Comparison of ENCODE assay signal across 8 cellular contexts in genomic region chr2:47173986-47174730, GRCh38. TPM values are rescaled to one million over a fixed set of nuclear protein-coding genes. Genes with fewer than 3 reads are reported as not detected.
A peak's percentile ranks its signal among the peaks of the same experiment; 100 is the strongest.
DNase-seq lines count a peak whose midpoint lies in the region; ATAC-seq and TF ChIP-seq lines count a peak whose summit lies in the region.

No MANE protein-coding gene starts in this region.

- ATAC-seq in T-helper 17 cell (no peak), HG03196 (IDR thresholded peaks at IDR 0.05; ENCODE audit: unreplicated experiment) (no peak), GM19467 (IDR thresholded peaks at IDR 0.05; ENCODE audit: unreplicated experiment) (no peak), HG02981 (IDR thresholded peaks at IDR 0.05; ENCODE audit: unreplicated experiment) (no peak)

- no peak overlapping the region for H3T11ph ChIP-seq in H9 (ENCODE audit: low read length)

- TF ChIP-seq CTCF in H9 (conservative IDR thresholded peaks at IDR 0.05) (no peak), fibroblast of villous mesenchyme (IDR thresholded peaks at IDR 0.05; ENCODE audit: insufficient read depth, low read depth, low read length) (no peak)

- H3K36me3 ChIP-seq in skeletal muscle tissue (ENCODE audit: control insufficient read depth in 3 of 3, insufficient read depth in 3 of 3, low read length in 3 of 3), result peaks cover 0 to 3% (median 0%) of the 10 kb centered on the region in 3 donors

- no peak overlapping the region for H2BK15ac ChIP-seq in H9 (ENCODE audit: low read depth, low read length)

- peak overlapping the region; percentile 90 to 100 for H3K4me3 Mint-ChIP-seq in H9
- H3K4me3 Mint-ChIP-seq in T-helper 17 cell, result peak overlapping the region; percentile 96

- H3K36me3 Mint-ChIP-seq in H9 (ENCODE audit: insufficient read depth in 1 of 3, low read depth in 3 of 3) (peaks cover 15 to 34% (median 31%) of the 10 kb centered on the region in 3 experiments), T-helper 17 cell (ENCODE audit: low read depth) (peaks cover 7% of the 10 kb centered on the region)

- H3K18ac ChIP-seq in H9 (ENCODE audit: insufficient read length, low read depth, low read length), result no peak overlapping the region

- no CpG with 5 or more reads among the region's 9 CpGs for WGBS in H9 (ENCODE audit: extremely low coverage, insufficient read length, low lambda C conversion rate)

- H4K91ac ChIP-seq in H9 (ENCODE audit: insufficient read length, low read depth, low read length), result no peak overlapping the region

- H3K27ac Mint-ChIP-seq in H9 (peak overlapping the region in 1 of 3 experiments; percentile 31; a peak in 1 of 7 replicates), T-helper 17 cell (peak overlapping the region; percentile 99)

- H3K4me1 ChIP-seq in H9 (ENCODE audit: insufficient read depth, low read length) (peaks cover 13% of the 10 kb centered on the region; the same call in 1 of the 2 replicates), skeletal muscle tissue (ENCODE audit: control insufficient read depth in 3 of 3, insufficient read depth in 3 of 3, low read length in 3 of 3) (peaks cover 17 to 45% (median 28%) of the 10 kb centered on the region in 3 donors)

- no peak overlapping the region for H3K9ac ChIP-seq in H9 (ENCODE audit: extremely low read depth, insufficient read length, low read length)
- H3K9ac ChIP-seq in skeletal muscle tissue (ENCODE audit: low read depth in 1 of 3, low read length in 3 of 3), result peak overlapping the region; percentile 85 to 100 (median 98)

- no peaks in the 10 kb centered on the region for H4K20me1 ChIP-seq in H9 (ENCODE audit: control insufficient read depth, insufficient read depth, insufficient read length)

- no peak overlapping the region for H4K8ac ChIP-seq in H9 (replicated peaks; ENCODE audit: insufficient read length, low read depth, low read length)

- H3K79me2 ChIP-seq in H9 (ENCODE audit: insufficient read depth, low read length), result peaks cover 50% of the 10 kb centered on the region

- H3K27me3 ChIP-seq in H9 (ENCODE audit: insufficient read depth, low read length) (no peaks in the 10 kb centered on the region), skeletal muscle tissue (ENCODE audit: control insufficient read depth in 3 of 3, insufficient read depth in 3 of 3, low read length in 3 of 3) (no peaks in the 10 kb centered on the region)

- H3K27me3 Mint-ChIP-seq in H9 (ENCODE audit: low read depth) (peaks cover under 1% of the 10 kb centered on the region), T-helper 17 cell (peaks cover 7% of the 10 kb centered on the region)

- peaks cover 4 to 7% of the 10 kb centered on the region in 2 experiments; a peak in 4 of 5 replicates for H3K9me3 Mint-ChIP-seq in H9

- no peak for DNase-seq in H9
- DNase-seq in T-helper 17 cell, result no peak
- DNase-seq in fibroblast of villous mesenchyme (ENCODE audit: low read depth), result peak; percentile 34
- DNase-seq in HPDE6-E6E7 (ENCODE audit: extremely low spot score), result no peak

- H3K4me3 ChIP-seq in fibroblast of villous mesenchyme (ENCODE audit: low read depth, low read length) (peak overlapping the region; percentile 99), skeletal muscle tissue (ENCODE audit: low read length in 3 of 3) (peak overlapping the region; percentile 82 to 98 (median 92))

- no peak overlapping the region for H3K4ac ChIP-seq in H9 (ENCODE audit: low read depth, low read length)

- H2BK20ac ChIP-seq in H9 (ENCODE audit: low read depth, low read length, poor library complexity, severe bottlenecking), result no peak overlapping the region

- H4K5ac ChIP-seq in H9 (ENCODE audit: insufficient read length, low read depth, low read length), result no peak overlapping the region

- H3K56ac ChIP-seq in H9 (ENCODE audit: insufficient read length, low read depth, low read length), result no peak overlapping the region

- H3K27ac ChIP-seq in H9 (ENCODE audit: insufficient read length, low read depth, low read length) (no peak overlapping the region), skeletal muscle tissue (ENCODE audit: low read depth, low read length) (peak overlapping the region; percentile 100)

- no peak overlapping the region for H2BK120ac ChIP-seq in H9 (ENCODE audit: low read depth, low read length, poor library complexity, severe bottlenecking)

- no peaks in the 10 kb centered on the region for H3K79me1 ChIP-seq in H9 (ENCODE audit: insufficient read depth, low read depth, low read length, poor library complexity, severe bottlenecking)

- H3K9me3 ChIP-seq in H9 (ENCODE audit: control insufficient read depth, low read depth, low read length) (no peaks in the 10 kb centered on the region), T-helper 17 cell (ENCODE audit: control insufficient read depth, low read length, poor library complexity, severe bottlenecking) (no peaks in the 10 kb centered on the region), skeletal muscle tissue (ENCODE audit: control insufficient read depth in 3 of 3, low read length in 3 of 3) (no peaks in the 10 kb centered on the region)

- no peak overlapping the region for H2BK12ac ChIP-seq in H9 (ENCODE audit: insufficient read length, low read depth, low read length)

- no peak overlapping the region for H3K23ac ChIP-seq in H9 (ENCODE audit: insufficient read length, low read depth, low read length)

- no peak overlapping the region for H2AK5ac ChIP-seq in H9 (ENCODE audit: insufficient read length, low read length)

- peaks cover 13% of the 10 kb centered on the region for H3K23me2 ChIP-seq in H9 (ENCODE audit: insufficient read length, low read depth, low read length, poor library complexity, severe bottlenecking)

- H2BK5ac ChIP-seq in H9 (ENCODE audit: insufficient read length, low read length), result no peak overlapping the region

- no peak overlapping the region for H3K14ac ChIP-seq in H9 (ENCODE audit: insufficient read depth, low read length)

- peak overlapping the region; percentile 98 for H3K4me2 ChIP-seq in H9 (ENCODE audit: insufficient read depth, insufficient read length, low read length)

- no peak overlapping the region for H2AFZ ChIP-seq in H9 (ENCODE audit: low read length)

- H3K4me1 Mint-ChIP-seq in H9 (peaks cover 61 to 65% of the 10 kb centered on the region in 2 experiments), T-helper 17 cell (peaks cover 46% of the 10 kb centered on the region)

RNA-seq across cellular contexts. Expression of gene CALM2, which starts 2.2 kb away (rescaled TPM):
- total RNA-seq in H9 (2021) (462 and 466 TPM in 2 replicates), T-helper 17 cell (100 to 1,000 TPM; 184 to 194 TPM), fibroblast of villous mesenchyme (1,019 and 1,625 TPM in 2 replicates), skeletal muscle tissue (289 TPM)

RNA-seq across cellular contexts. Expression of gene STPG4, which starts 19.1 kb away (rescaled TPM):
- total RNA-seq in H9 (2021), result 0.13 and 0.42 TPM in 2 replicates
- total RNA-seq in T-helper 17 cell, result under 1 TPM in 1 of 2 donors, not detected in 1; 0.21 TPM
- total RNA-seq in fibroblast of villous mesenchyme, result 0.64 and 2.2 TPM in 2 replicates
- not detected for total RNA-seq in skeletal muscle tissue
